In genomic region chr3:50971487-50971924, GRCh38 we compare ENCODE assay signal across 8 cellular contexts.
DNase-seq lines count a peak whose midpoint lies in the region; ATAC-seq and TF ChIP-seq lines count a peak whose summit lies in the region.

No MANE protein-coding gene starts in this region.

- no peaks in the 10 kb centered on the region for H3K4me1 ChIP-seq in neutrophil (ENCODE audit: control insufficient read depth in 1 of 2, insufficient read depth in 1 of 2, low read depth in 1 of 2, low read length in 1 of 2)

- H3K36me3 Mint-ChIP-seq in activated CD4-positive, alpha-beta memory T cell treated with anti-CD3 and anti-CD28 coated beads for 36 hours: peaks cover 2% of the 10 kb centered on the region

- peak; percentile 64 for ATAC-seq in HG02970 (IDR thresholded peaks at IDR 0.05; ENCODE audit: low FRiP score, unreplicated experiment)
- ATAC-seq in HG02870 (IDR thresholded peaks at IDR 0.05; ENCODE audit: unreplicated experiment): no peak
- no peak for ATAC-seq in HG02763 (IDR thresholded peaks at IDR 0.05; ENCODE audit: unreplicated experiment)

- H3K36me3 ChIP-seq in neutrophil: no peaks in the 10 kb centered on the region

- no peak overlapping the region for H3K4me3 Mint-ChIP-seq in activated CD4-positive, alpha-beta memory T cell treated with anti-CD3 and anti-CD28 coated beads for 36 hours

- no peak overlapping the region for H3K4me3 ChIP-seq in GM12865 (ENCODE audit: low read depth, low read length)
- no peak overlapping the region for H3K4me3 ChIP-seq in epithelial cell of proximal tubule (ENCODE audit: low read depth, low read length)
- no peak overlapping the region for H3K4me3 ChIP-seq in neutrophil (ENCODE audit: low read depth in 1 of 2, low read length in 1 of 2)

- H3K9me3 Mint-ChIP-seq in activated CD4-positive, alpha-beta memory T cell treated with anti-CD3 and anti-CD28 coated beads for 36 hours: peaks cover 9% of the 10 kb centered on the region

- H3K27ac ChIP-seq in neutrophil: no peak overlapping the region

- H3K27me3 ChIP-seq in neutrophil: no peaks in the 10 kb centered on the region

- H3K27ac Mint-ChIP-seq in activated CD4-positive, alpha-beta memory T cell treated with anti-CD3 and anti-CD28 coated beads for 36 hours: no peak overlapping the region

- DNase-seq in GM12865 (ENCODE audit: low read depth) (peak; percentile 69), NCI-H524 treated with DMSO at 0.1 percent for 48 hours (lab: John Stamatoyannopoulos, UW) (peak; percentile 21), epithelial cell of proximal tubule (ENCODE audit: low read depth) (no peak)
- peak; percentile 61 for DNase-seq in activated CD4-positive, alpha-beta memory T cell treated with anti-CD3 and anti-CD28 coated beads for 36 hours

- CTCF ChIA-PET in activated CD4-positive, alpha-beta memory T cell treated with anti-CD3 and anti-CD28 coated beads for 36 hours (lab: Charles Lee): interaction anchor here (0.5 to 1.9 kb wide), 31 partner anchors 9 to 533 kb away, joined by 3 to 34 read pairs (median 4); partner anchors contain the start of genes MANF and MAPKAPK3

- TF ChIP-seq CTCF in GM12865 (IDR thresholded peaks at IDR 0.05; ENCODE audit: insufficient read depth, low read depth, low read length, missing control alignments) (peak; percentile 87), epithelial cell of proximal tubule (conservative IDR thresholded peaks at IDR 0.05; ENCODE audit: low read depth, low read length) (peak; percentile 95), neutrophil (IDR thresholded peaks at IDR 0.05) (peak; percentile 86)

- H3K9me3 ChIP-seq in neutrophil: no peaks in the 10 kb centered on the region

- intact Hi-C loops in activated CD4-positive, alpha-beta memory T cell treated with anti-CD3 and anti-CD28 coated beads for 36 hours (cut with micrococcal nuclease): loop anchor here (2.0 to 5.0 kb wide), 2 partner anchors 354 to 401 kb away; partner anchors contain the start of gene MAPKAPK3

- POLR2A ChIA-PET in activated CD4-positive, alpha-beta memory T cell treated with anti-CD3 and anti-CD28 coated beads for 36 hours (lab: Charles Lee): no interaction called here

- H3K4me1 Mint-ChIP-seq in activated CD4-positive, alpha-beta memory T cell treated with anti-CD3 and anti-CD28 coated beads for 36 hours (ENCODE audit: low read depth): peaks cover 12% of the 10 kb centered on the region

- H3K27me3 Mint-ChIP-seq in activated CD4-positive, alpha-beta memory T cell treated with anti-CD3 and anti-CD28 coated beads for 36 hours: no peaks in the 10 kb centered on the region
